Comparison of ENCODE assay signal across 1 cellular context in the genomic region with DNA sequence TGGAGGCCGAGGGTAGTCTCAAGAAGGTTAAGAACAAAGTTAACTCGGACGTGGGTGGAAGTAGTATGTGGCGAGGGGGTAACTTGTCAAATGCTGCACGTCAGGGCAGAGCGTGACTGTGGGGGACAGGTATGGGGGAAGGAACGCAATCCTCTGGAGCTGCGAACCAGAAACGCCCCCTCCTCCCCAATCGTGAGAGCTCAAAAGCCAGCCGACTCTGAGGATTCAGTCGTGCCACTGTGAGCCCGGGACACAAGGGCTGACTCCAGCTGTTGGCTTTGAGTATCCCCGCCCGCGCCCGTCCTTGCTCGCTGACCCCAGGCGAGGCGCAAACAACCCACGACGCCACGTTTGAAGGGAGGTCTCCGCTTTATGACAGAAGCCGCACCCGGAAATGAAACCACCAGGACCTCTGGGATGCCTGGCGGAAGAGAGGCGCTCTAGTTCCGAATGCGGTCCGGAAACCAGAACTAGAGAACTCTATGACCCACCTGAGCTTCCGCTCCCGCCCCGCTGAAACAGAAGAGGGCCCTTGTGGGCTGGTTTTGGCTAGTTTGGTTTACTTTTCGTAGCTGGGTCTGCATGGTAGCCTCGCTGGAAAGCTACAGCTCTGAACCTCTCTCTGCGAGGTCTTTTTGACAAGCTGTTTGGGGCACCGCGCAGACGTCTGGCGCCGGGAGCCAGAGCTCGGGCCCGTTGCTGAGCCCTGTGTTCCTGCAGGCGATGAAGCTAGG.
A peak's percentile ranks its signal among the peaks of the same experiment; 100 is the strongest.
TF ChIP-seq lines count a peak whose summit lies in the region.

PEX12 (minus strand) TSS at position 377 of the 734 bp plus-strand sequence. CDS start 550 bp downstream, outside the sequence.

TF ChIP-seq in K562, 482 proteins besides CTCF, POLR2A, EP300 and RAD21 (continued from another document and continues in another):
- TF ChIP-seq ARID3A (IDR thresholded peaks at IDR 0.05; ENCODE audit: borderline replicate concordance, low read depth, low read length) (peak; percentile 62; the same call in 1 of the 2 replicates), MECOM (CRISPR knock-in tag; IDR thresholded peaks at IDR 0.05) (no peak), ZFP36 (IDR thresholded peaks at IDR 0.05; ENCODE audit: low read depth, low read length, partially characterized antibody) (no peak), SUPT5H (IDR thresholded peaks at IDR 0.05) (peak; percentile 92), PCBP1 (IDR thresholded peaks at IDR 0.05; ENCODE audit: low read depth, low read length, poor library complexity, severe bottlenecking) (no peak), GTF2A2 (tag; IDR thresholded peaks at IDR 0.05) (no peak), ZBTB1 (CRISPR knock-in tag; IDR thresholded peaks at IDR 0.05; ENCODE audit: borderline replicate concordance, low read depth) (no peak), ILK (tag; IDR thresholded peaks at IDR 0.05; ENCODE audit: borderline replicate concordance, low read depth) (no peak), TAF7 (tag; IDR thresholded peaks at IDR 0.05) (peak; percentile 72), ZNF444 (CRISPR knock-in tag; IDR thresholded peaks at IDR 0.05) (no peak), BRF1 (IDR thresholded peaks at IDR 0.05; ENCODE audit: borderline replicate concordance, extremely low read depth, insufficient read length) (no peak), FOXP1 (CRISPR knock-in tag; IDR thresholded peaks at IDR 0.05) (no peak), ZNF778 (CRISPR knock-in tag; IDR thresholded peaks at IDR 0.05) (no peak), ZNF830 (CRISPR knock-in tag; IDR thresholded peaks at IDR 0.05) (no peak), DIDO1 (tag; IDR thresholded peaks at IDR 0.05; ENCODE audit: low read depth) (peak; percentile 66; the same call in 1 of the 2 replicates), ELF4 (CRISPR knock-in tag; IDR thresholded peaks at IDR 0.05) (peak; percentile 86), ZBTB9 (CRISPR knock-in tag; IDR thresholded peaks at IDR 0.05) (no peak), NR4A1 (CRISPR knock-in tag; IDR thresholded peaks at IDR 0.05) (no peak), NR4A1 (tag; IDR thresholded peaks at IDR 0.05) (no peak), FOXK1 (CRISPR knock-in tag; IDR thresholded peaks at IDR 0.05; ENCODE audit: borderline replicate concordance) (no peak), SRSF9 (IDR thresholded peaks at IDR 0.05; ENCODE audit: borderline replicate concordance, low read depth, low read length) (no peak), CBX5 (IDR thresholded peaks at IDR 0.05; ENCODE audit: borderline replicate concordance, low read depth) (no peak), RFX1 (IDR thresholded peaks at IDR 0.05) (no peak), GABPA (tag; conservative IDR thresholded peaks at IDR 0.05; ENCODE audit: low read depth) (peak; percentile 99), ARID2 (IDR thresholded peaks at IDR 0.05) (no peak), MIER1 (IDR thresholded peaks at IDR 0.05; ENCODE audit: low read depth) (no peak), CREB1 (IDR thresholded peaks at IDR 0.05) (peak; percentile 97), CREB1 (CRISPR knock-in tag; IDR thresholded peaks at IDR 0.05) (peak; percentile 80), ETV1 (tag; conservative IDR thresholded peaks at IDR 0.05; ENCODE audit: low read depth) (peak; percentile 97), CHD2 (IDR thresholded peaks at IDR 0.05; ENCODE audit: low read depth, low read length) (no peak; the same call in 1 of the 2 replicates), TFAM (CRISPR knock-in tag; conservative IDR thresholded peaks at IDR 0.05) (no peak), TEAD2 (tag; IDR thresholded peaks at IDR 0.05) (no peak), ZNF140 (CRISPR knock-in tag; IDR thresholded peaks at IDR 0.05) (no peak), HNRNPUL1 (IDR thresholded peaks at IDR 0.05; ENCODE audit: low read length) (no peak), ZNF232 (CRISPR knock-in tag; IDR thresholded peaks at IDR 0.05) (no peak), ARNT (IDR thresholded peaks at IDR 0.05) (no peak), POU5F1 (IDR thresholded peaks at IDR 0.05; ENCODE audit: borderline replicate concordance, low read depth, low read length, partially characterized antibody) (no peak), THAP12 (CRISPR knock-in tag; IDR thresholded peaks at IDR 0.05) (peak; percentile 59; the same call in 1 of the 2 replicates), MYNN (IDR thresholded peaks at IDR 0.05) (0 out of 2 replicates have a peak, but pooled peaks have one; percentile 47), MYNN (CRISPR knock-in tag; IDR thresholded peaks at IDR 0.05) (no peak), RBFOX2 (IDR thresholded peaks at IDR 0.05; ENCODE audit: low read depth, low read length) (peak; percentile 97), GTF2E2 (tag; IDR thresholded peaks at IDR 0.05) (peak; percentile 86)
- TF ChIP-seq, protein P1, sequence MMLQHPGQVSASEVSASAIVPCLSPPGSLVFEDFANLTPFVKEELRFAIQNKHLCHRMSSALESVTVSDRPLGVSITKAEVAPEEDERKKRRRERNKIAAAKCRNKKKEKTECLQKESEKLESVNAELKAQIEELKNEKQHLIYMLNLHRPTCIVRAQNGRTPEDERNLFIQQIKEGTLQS (IDR thresholded peaks at IDR 0.05) = no peak
- TF ChIP-seq, protein P1 (CRISPR knock-in tag; conservative IDR thresholded peaks at IDR 0.05) = no peak
- TF ChIP-seq, protein P2, sequence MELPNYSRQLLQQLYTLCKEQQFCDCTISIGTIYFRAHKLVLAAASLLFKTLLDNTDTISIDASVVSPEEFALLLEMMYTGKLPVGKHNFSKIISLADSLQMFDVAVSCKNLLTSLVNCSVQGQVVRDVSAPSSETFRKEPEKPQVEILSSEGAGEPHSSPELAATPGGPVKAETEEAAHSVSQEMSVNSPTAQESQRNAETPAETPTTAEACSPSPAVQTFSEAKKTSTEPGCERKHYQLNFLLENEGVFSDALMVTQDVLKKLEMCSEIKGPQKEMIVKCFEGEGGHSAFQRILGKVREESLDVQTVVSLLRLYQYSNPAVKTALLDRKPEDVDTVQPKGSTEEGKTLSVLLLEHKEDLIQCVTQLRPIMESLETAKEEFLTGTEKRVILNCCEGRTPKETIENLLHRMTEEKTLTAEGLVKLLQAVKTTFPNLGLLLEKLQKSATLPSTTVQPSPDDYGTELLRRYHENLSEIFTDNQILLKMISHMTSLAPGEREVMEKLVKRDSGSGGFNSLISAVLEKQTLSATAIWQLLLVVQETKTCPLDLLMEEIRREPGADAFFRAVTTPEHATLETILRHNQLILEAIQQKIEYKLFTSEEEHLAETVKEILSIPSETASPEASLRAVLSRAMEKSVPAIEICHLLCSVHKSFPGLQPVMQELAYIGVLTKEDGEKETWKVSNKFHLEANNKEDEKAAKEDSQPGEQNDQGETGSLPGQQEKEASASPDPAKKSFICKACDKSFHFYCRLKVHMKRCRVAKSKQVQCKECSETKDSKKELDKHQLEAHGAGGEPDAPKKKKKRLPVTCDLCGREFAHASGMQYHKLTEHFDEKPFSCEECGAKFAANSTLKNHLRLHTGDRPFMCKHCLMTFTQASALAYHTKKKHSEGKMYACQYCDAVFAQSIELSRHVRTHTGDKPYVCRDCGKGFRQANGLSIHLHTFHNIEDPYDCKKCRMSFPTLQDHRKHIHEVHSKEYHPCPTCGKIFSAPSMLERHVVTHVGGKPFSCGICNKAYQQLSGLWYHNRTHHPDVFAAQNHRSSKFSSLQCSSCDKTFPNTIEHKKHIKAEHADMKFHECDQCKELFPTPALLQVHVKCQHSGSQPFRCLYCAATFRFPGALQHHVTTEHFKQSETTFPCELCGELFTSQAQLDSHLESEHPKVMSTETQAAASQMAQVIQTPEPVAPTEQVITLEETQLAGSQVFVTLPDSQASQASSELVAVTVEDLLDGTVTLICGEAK (IDR thresholded peaks at IDR 0.05) = peak; percentile 99
- TF ChIP-seq, protein P2 (CRISPR knock-in tag; IDR thresholded peaks at IDR 0.05) = no peak
- TF ChIP-seq, protein P3, sequence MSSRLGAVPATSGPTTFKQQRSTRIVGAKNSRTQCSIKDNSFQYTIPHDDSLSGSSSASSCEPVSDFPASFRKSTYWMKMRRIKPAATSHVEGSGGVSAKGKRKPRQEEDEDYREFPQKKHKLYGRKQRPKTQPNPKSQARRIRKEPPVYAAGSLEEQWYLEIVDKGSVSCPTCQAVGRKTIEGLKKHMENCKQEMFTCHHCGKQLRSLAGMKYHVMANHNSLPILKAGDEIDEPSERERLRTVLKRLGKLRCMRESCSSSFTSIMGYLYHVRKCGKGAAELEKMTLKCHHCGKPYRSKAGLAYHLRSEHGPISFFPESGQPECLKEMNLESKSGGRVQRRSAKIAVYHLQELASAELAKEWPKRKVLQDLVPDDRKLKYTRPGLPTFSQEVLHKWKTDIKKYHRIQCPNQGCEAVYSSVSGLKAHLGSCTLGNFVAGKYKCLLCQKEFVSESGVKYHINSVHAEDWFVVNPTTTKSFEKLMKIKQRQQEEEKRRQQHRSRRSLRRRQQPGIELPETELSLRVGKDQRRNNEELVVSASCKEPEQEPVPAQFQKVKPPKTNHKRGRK (tag; IDR thresholded peaks at IDR 0.05) = no peak
- TF ChIP-seq, protein P4, sequence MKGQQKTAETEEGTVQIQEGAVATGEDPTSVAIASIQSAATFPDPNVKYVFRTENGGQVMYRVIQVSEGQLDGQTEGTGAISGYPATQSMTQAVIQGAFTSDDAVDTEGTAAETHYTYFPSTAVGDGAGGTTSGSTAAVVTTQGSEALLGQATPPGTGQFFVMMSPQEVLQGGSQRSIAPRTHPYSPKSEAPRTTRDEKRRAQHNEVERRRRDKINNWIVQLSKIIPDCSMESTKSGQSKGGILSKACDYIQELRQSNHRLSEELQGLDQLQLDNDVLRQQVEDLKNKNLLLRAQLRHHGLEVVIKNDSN (CRISPR knock-in tag; IDR thresholded peaks at IDR 0.05) = no peak
